Comparison of ENCODE assay signal across 28 cellular contexts in genomic region chr2:145076085-145076484, GRCh38.
"Had no signal": no experiment of that assay in that cellular context is flagged by ENCODE, and none has a peak within 500 bp of the region (broad histone marks: within the 10 kb centered on the region; RNA-seq: fewer than 3 reads in every experiment).

No MANE protein-coding gene starts in this region.

- DNase-seq: colonic mucosa; effector CD8-positive, alpha-beta T cell; endodermal cell; foreskin fibroblast; heart left ventricle; hippocampal formation; immature natural killer cell; islet precursor cell; kidney glomerular epithelial cell; left colon; left ventricle myocardium superior; mucosa of descending colon; naive B cell; stimulated activated CD4-positive, alpha-beta T cell treated with anti-CD3 and anti-CD28 coated beads, Interleukin-12 subunit alpha, Interleukin-12 subunit beta, amount 100 ng/mL, for 4 hours; stimulated activated CD4-positive, alpha-beta T cell treated with anti-CD3 and anti-CD28 coated beads, Interleukin-1b, Interleukin-23, amount 100 ng/mL, for 48 hours; stimulated activated CD4-positive, alpha-beta T cell treated with anti-CD3 and anti-CD28 coated beads, Interleukin-4, amount 100 ng/mL, for 1 hour; stimulated activated CD8-positive, alpha-beta memory T cell treated with anti-CD3 and anti-CD28 coated beads, Interleukin-4, amount 100 ng/mL, for 48 hours; stimulated activated naive CD4-positive, alpha-beta T cell; stimulated activated naive CD8-positive, alpha-beta T cell treated with anti-CD3 and anti-CD28 coated beads, Interleukin-15, amount 100 ng/mL, for 72 hours; transverse colon had no signal

- ATAC-seq: esophagus mucosa; gastroesophageal sphincter; heart left ventricle; left colon; left ventricle myocardium superior; mucosa of descending colon; natural killer cell treated with Interleukin-12 subunit alpha and Interleukin-12 subunit beta and Interleukin-15 and Interleukin-18, amount 100 ng/mL, for 72 hours; sciatic nerve; stimulated activated naive CD8-positive, alpha-beta T cell treated with anti-CD3 and anti-CD28 coated beads, Interleukin-15, amount 100 ng/mL, for 72 hours had no signal

- H3K4me3 Mint-ChIP-seq: dendritic cell treated with granulocyte-macrophage colony-stimulating factor and Interleukin-4, amounts not matched to agents 40 ng/mL and 50 ng/mL, for 4 days; endodermal cell; immature natural killer cell; memory B cell; naive B cell; natural killer cell treated with Interleukin-12 subunit alpha and Interleukin-12 subunit beta and Interleukin-15 and Interleukin-18, amount 100 ng/mL, for 72 hours; neural crest cell; stimulated activated naive CD8-positive, alpha-beta T cell treated with anti-CD3 and anti-CD28 coated beads, Interleukin-15, amount 100 ng/mL, for 72 hours had no signal

- H3K27ac Mint-ChIP-seq: dendritic cell treated with granulocyte-macrophage colony-stimulating factor and Interleukin-4, amounts not matched to agents 40 ng/mL and 50 ng/mL, for 4 days; endodermal cell; immature natural killer cell; memory B cell; naive B cell; natural killer cell treated with Interleukin-12 subunit alpha and Interleukin-12 subunit beta and Interleukin-15 and Interleukin-18, amount 100 ng/mL, for 72 hours; progenitor cell of endocrine pancreas; stimulated activated naive CD8-positive, alpha-beta T cell treated with anti-CD3 and anti-CD28 coated beads, Interleukin-15, amount 100 ng/mL, for 72 hours had no signal

- H3K9me3 Mint-ChIP-seq: dendritic cell treated with granulocyte-macrophage colony-stimulating factor and Interleukin-4, amounts not matched to agents 40 ng/mL and 50 ng/mL, for 4 days; endodermal cell; memory B cell; natural killer cell treated with Interleukin-12 subunit alpha and Interleukin-12 subunit beta and Interleukin-15 and Interleukin-18, amount 100 ng/mL, for 72 hours; stimulated activated naive CD8-positive, alpha-beta T cell treated with anti-CD3 and anti-CD28 coated beads, Interleukin-15, amount 100 ng/mL, for 72 hours had no signal

- H3K27me3 Mint-ChIP-seq: dendritic cell treated with granulocyte-macrophage colony-stimulating factor and Interleukin-4, amounts not matched to agents 40 ng/mL and 50 ng/mL, for 4 days; naive B cell; progenitor cell of endocrine pancreas; stimulated activated naive CD8-positive, alpha-beta T cell treated with anti-CD3 and anti-CD28 coated beads, Interleukin-15, amount 100 ng/mL, for 72 hours had no signal

- H3K4me1 Mint-ChIP-seq: endodermal cell; immature natural killer cell; naive B cell; neural crest cell; stimulated activated naive CD8-positive, alpha-beta T cell treated with anti-CD3 and anti-CD28 coated beads, Interleukin-15, amount 100 ng/mL, for 72 hours had no signal

- H3K36me3 Mint-ChIP-seq: memory B cell; naive B cell; natural killer cell treated with Interleukin-12 subunit alpha and Interleukin-12 subunit beta and Interleukin-15 and Interleukin-18, amount 100 ng/mL, for 72 hours had no signal
